8 cellular contexts compared by ENCODE assay signal in the genomic region with DNA sequence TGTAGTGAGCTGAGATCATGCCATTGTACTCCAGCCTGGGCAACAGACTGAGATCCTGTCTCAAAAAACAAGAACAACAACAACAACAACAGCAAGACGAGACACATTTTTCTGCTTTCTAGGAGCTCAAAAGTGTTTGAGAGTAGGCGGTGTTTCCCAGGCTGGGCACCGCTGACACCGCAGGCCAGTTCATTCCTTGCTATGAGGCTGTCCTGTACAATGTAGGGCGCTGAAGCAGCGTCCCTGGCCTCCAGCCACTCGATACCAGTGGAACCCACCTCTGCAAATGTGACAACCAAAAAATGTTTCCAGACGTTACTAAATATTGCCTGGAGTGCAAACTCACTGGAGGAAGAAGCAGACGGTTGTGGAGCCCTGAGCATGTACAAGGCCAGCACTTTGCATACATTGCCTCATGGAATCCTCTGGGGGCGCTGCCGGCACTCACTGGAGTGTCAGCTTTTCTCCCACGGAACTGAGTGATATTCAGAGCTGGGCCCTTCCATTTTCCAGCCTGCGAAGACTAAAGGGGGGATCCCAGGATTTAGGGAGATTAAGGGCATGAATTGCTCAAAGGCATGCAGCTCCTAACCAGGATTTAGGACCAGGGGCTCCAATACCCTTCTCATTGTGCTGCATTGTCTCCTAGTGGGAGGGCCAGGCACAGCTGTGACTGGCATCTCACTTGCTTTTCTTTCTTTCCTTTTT. TPM values are rescaled to one million over a fixed set of nuclear protein-coding genes. Genes with fewer than 3 reads are reported as not detected.
A peak's percentile ranks its signal among the peaks of the same experiment; 100 is the strongest.
DNase-seq lines count a peak whose midpoint lies in the region; ATAC-seq and TF ChIP-seq lines count a peak whose summit lies in the region.

No MANE protein-coding gene starts in this region.

- H3K27me3 ChIP-seq in breast epithelium (no peaks in the 10 kb centered on the region), vagina (no peaks in the 10 kb centered on the region)

- CTCF ChIA-PET in GM10248 (lab: Yijun Ruan, JAX) = interaction anchor here (0.7 to 11.5 kb wide), 31 partner anchors 9 to 544 kb away, joined by 3 to 166 read pairs (median 5); partner anchors contain the start of genes ATF4, RPL3 and RPS19BP1

- H3K4me3 ChIP-seq in breast epithelium = no peak overlapping the region
- no peak overlapping the region for H3K4me3 ChIP-seq in vagina

- no peak for TF ChIP-seq POLR2A in breast epithelium (IDR thresholded peaks at IDR 0.05)
- TF ChIP-seq POLR2A in vagina (IDR thresholded peaks at IDR 0.05) = no peak

- POLR2A ChIA-PET in GM10248 (lab: Yijun Ruan, JAX) = interaction anchor here (0.7 to 1.4 kb wide), 5 partner anchors 21 to 187 kb away, joined by 3 to 7 read pairs (median 3); partner anchors contain the start of gene ATF4

- no peaks in the 10 kb centered on the region for H3K9me3 ChIP-seq in breast epithelium
- no peaks in the 10 kb centered on the region for H3K9me3 ChIP-seq in vagina

- H3K27ac ChIP-seq in breast epithelium (peak overlapping the region in 1 of 2 donors; percentile 61), vagina (no peak overlapping the region)

- H3K36me3 ChIP-seq in breast epithelium (no peaks in the 10 kb centered on the region), vagina (no peaks in the 10 kb centered on the region)

- ATAC-seq in HG03520 (IDR thresholded peaks at IDR 0.05; ENCODE audit: unreplicated experiment) = no peak

- peak; percentile 59 for DNase-seq in GM10248 (ENCODE audit: extremely low spot score)
- peak; percentile 74 for DNase-seq in MV-4-11 (lab: John Stamatoyannopoulos, UW)
- peak; percentile 75 for DNase-seq in UCSD-AML1 (lab: John Stamatoyannopoulos, UW; ENCODE audit: unreplicated experiment)
- DNase-seq in breast epithelium (ENCODE audit: low spot score in 2 of 2) = peak; percentile 50 to 75
- peak; percentile 38 for DNase-seq in kidney glomerular epithelial cell (lab: John Stamatoyannopoulos, UW)
- DNase-seq in stimulated activated CD4-positive, alpha-beta T cell treated with anti-CD3 and anti-CD28 coated beads, Interleukin-1b, Interleukin-23, amount 100 ng/mL, for 1 hour (ENCODE audit: low read depth in 2 of 2) = peak; percentile 17 to 29
- DNase-seq in vagina (ENCODE audit: extremely low spot score in 2 of 2) = no peak

- peak; percentile 71 for TF ChIP-seq CTCF in GM10248 (IDR thresholded peaks at IDR 0.05; ENCODE audit: control extremely low read depth, extremely low read depth, low read depth, missing control alignments)
- peak; percentile 68 to 73 (median 69) for TF ChIP-seq CTCF in breast epithelium (IDR thresholded peaks at IDR 0.05)
- peak in 1 of 3 experiments; percentile 40 for TF ChIP-seq CTCF in vagina (IDR thresholded peaks at IDR 0.05)

- intact Hi-C loops in breast epithelium (cut with DNase I; ENCODE audit: low total_unique reads) (no loop called here), vagina (cut with DNase I) (no loop called here)

- H3K4me1 ChIP-seq in breast epithelium = peaks cover 0 to 2% of the 10 kb centered on the region in 2 donors
- H3K4me1 ChIP-seq in vagina = peaks cover 4% of the 10 kb centered on the region

RNA-seq across cellular contexts. Expression of gene MIEF1, which starts 5.8 kb away (rescaled TPM):
- total RNA-seq in breast epithelium (10 to 100 TPM; 19.7 to 24.3 (median 22.9) TPM), vagina (18.9 TPM)

RNA-seq across cellular contexts. Expression of gene ATF4, which starts 24.1 kb away (rescaled TPM):
- total RNA-seq in breast epithelium = 100 to 1,000 TPM; 339 to 403 (median 347) TPM
- total RNA-seq in vagina = 246 TPM

RNA-seq across cellular contexts. Expression of gene RPS19BP1, which starts 36.3 kb away (rescaled TPM):
- total RNA-seq in breast epithelium (100 to 1,000 TPM; 112 to 177 (median 159) TPM), vagina (107 TPM)

RNA-seq across cellular contexts. Expression of gene MGAT3, which starts 39.5 kb away (rescaled TPM):
- total RNA-seq in breast epithelium (1 to 10 TPM; 1.9 to 9.4 (median 3.9) TPM), vagina (0.98 TPM)

Comparison
In these comparisons a context has a peak if more than half of its experiments do, and no peak if none do; other contexts are left out.
1. DNase-seq: peak in GM10248 (single experiment), MV-4-11 (single experiment), UCSD-AML1 (single experiment), breast epithelium (2 of 2), kidney glomerular epithelial cell (single experiment) and stimulated activated CD4-positive, alpha-beta T cell treated with anti-CD3 and anti-CD28 coated beads, Interleukin-1b, Interleukin-23, amount 100 ng/mL, for 1 hour (2 of 2); none in vagina (0 of 2).